In the genomic region with DNA sequence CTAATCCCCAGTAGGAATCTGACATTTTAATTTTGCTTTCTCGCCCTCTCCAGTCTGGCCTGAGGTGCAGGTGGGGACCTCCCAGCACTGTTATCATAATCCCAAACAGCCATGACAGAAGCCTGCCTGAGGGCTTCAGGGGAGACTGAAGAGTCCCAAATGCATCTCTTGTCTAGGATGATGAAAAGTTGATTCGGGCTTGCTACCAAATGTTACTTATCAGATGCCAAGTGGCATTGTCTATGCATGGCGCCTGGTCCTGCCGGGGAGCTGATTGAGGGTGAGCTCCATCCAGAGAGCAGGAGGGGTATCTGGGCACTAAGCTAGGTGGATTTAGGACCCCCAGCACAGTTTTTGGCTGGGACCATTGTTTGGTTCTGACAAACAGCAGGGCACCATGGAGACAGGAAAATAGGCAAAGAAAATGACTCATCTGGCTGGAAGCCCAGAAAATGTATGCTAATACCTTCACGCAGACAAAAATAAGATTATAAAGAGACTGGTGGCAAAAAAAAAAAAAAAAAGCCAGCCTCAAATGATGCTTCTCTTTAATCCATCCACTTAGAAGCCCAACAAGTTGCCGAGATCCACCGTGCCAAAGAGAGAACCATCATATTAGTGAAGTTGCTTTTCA, we compare ENCODE assay signal across 10 cellular contexts.
DNase-seq lines count a peak whose midpoint lies in the region; ATAC-seq and TF ChIP-seq lines count a peak whose summit lies in the region.
"Had no signal": no experiment of that assay in that cellular context is flagged by ENCODE, and none has a peak within 500 bp of the region (broad histone marks: within the 10 kb centered on the region; RNA-seq: fewer than 3 reads in every experiment).

No MANE protein-coding gene starts in this region.

- H3K36me3 ChIP-seq in Caco-2 (ENCODE audit: control insufficient read depth, insufficient read depth, low read length) (no peaks in the 10 kb centered on the region), Peyer's patch (no peaks in the 10 kb centered on the region)

- H3K4me1 Mint-ChIP-seq in Caco-2 (ENCODE audit: low read depth, unreplicated experiment): peaks cover 64% of the 10 kb centered on the region

- intact Hi-C loops in Caco-2 (cut with micrococcal nuclease; ENCODE audit: unreplicated experiment): loop anchor here (5.0 kb wide), 1 partner anchor 317 kb away; no protein-coding TSS in a partner anchor

- peaks cover 17% of the 10 kb centered on the region for H3K9me3 Mint-ChIP-seq in Caco-2 (ENCODE audit: unreplicated experiment)

- in situ Hi-C loops in KBM-7 (cut with MboI; ENCODE audit: low pct_unique_long_range_greater_than_20kb, low sequenced_read_pairs): no loop called here

- POLR2A ChIA-PET in Caco-2 (lab: Charles Lee): no interaction called here

- H3K4me3 Mint-ChIP-seq in Caco-2 (ENCODE audit: unreplicated experiment): no peak overlapping the region

- no peak for ATAC-seq in GM18868 (IDR thresholded peaks at IDR 0.05; ENCODE audit: unreplicated experiment)

- H3K36me3 Mint-ChIP-seq in Caco-2 (ENCODE audit: insufficient read depth, unreplicated experiment): peaks cover 12% of the 10 kb centered on the region

- TF ChIP-seq CTCF in Caco-2 (IDR thresholded peaks at IDR 0.05; ENCODE audit: insufficient read depth in 1 of 2, low read depth in 1 of 2, low read length in 1 of 2, severe bottlenecking in 1 of 2, unreplicated experiment in 1 of 2): no peak
- no peak for TF ChIP-seq CTCF in Peyer's patch (IDR thresholded peaks at IDR 0.05)

- CTCF ChIA-PET in Caco-2 (lab: Charles Lee): interaction anchor here (0.7 kb wide), 1 partner anchor 82 kb away, joined by 5 read pairs; no protein-coding TSS in a partner anchor

- no peaks in the 10 kb centered on the region for H3K27me3 Mint-ChIP-seq in Caco-2 (ENCODE audit: insufficient read depth, unreplicated experiment)

- no peak for TF ChIP-seq POLR2A in Peyer's patch (IDR thresholded peaks at IDR 0.05)

- H3K4me3 ChIP-seq in Caco-2 (ENCODE audit: low read depth, low read length): no peak overlapping the region
- no peak overlapping the region for H3K4me3 ChIP-seq in Peyer's patch

- no TSS peak for BruUV-seq in Caco-2 (replicated peaks; lab: Mats Ljungman, UMichigan)

- H3K27ac Mint-ChIP-seq in Caco-2 (ENCODE audit: unreplicated experiment): peak overlapping the region; percentile 21

- H3K9me3 ChIP-seq in Caco-2 (no peaks in the 10 kb centered on the region), Peyer's patch (no peaks in the 10 kb centered on the region)

- H3K27ac ChIP-seq in Peyer's patch: peak overlapping the region in 1 of 4 donors; percentile 12

- DNase-seq in Caco-2: no peak
- peak; percentile 77 for DNase-seq in NCI-H2029 (lab: John Stamatoyannopoulos, UW)
- peak; percentile 97 for DNase-seq in astrocyte of the hippocampus (ENCODE audit: low read depth, low spot score)
- peak; percentile 95 to 97 for DNase-seq in lung microvascular endothelial cell (ENCODE audit: low read depth in 2 of 2)
- no peak for DNase-seq in Peyer's patch
- no peak for DNase-seq in KBM-7
- no peak for DNase-seq in NOMO-1 treated with dmso at 0.1 percent for 144 hours (lab: John Stamatoyannopoulos, UW; ENCODE audit: unreplicated experiment)
- DNase-seq: activated CD4-positive, alpha-beta T cell treated with anti-CD3 and anti-CD28 coated beads for 4 hours; stimulated activated CD4-positive, alpha-beta T cell treated with anti-CD3 and anti-CD28 coated beads, Interleukin-4, amount 100 ng/mL, for 4 hours had no signal

- H3K4me1 ChIP-seq in Caco-2 (peaks cover 46% of the 10 kb centered on the region), Peyer's patch (peaks cover 0 to 7% (median 0%) of the 10 kb centered on the region in 4 donors)

- H3K27me3 ChIP-seq in Caco-2 (replicated peaks; ENCODE audit: control insufficient read depth, insufficient read depth, low read length) (no peaks in the 10 kb centered on the region), Peyer's patch (no peaks in the 10 kb centered on the region)

Comparison
In these comparisons a context has a peak if more than half of its experiments do, and no peak if none do; other contexts are left out.
1. DNase-seq: peak in NCI-H2029 (single experiment), astrocyte of the hippocampus (single experiment) and lung microvascular endothelial cell (2 of 2); none in Caco-2 (0 of 2), Peyer's patch (0 of 3), KBM-7 (single experiment) and NOMO-1 treated with dmso at 0.1 percent for 144 hours (single experiment).